7 cellular contexts compared by ENCODE assay signal in the genomic region with DNA sequence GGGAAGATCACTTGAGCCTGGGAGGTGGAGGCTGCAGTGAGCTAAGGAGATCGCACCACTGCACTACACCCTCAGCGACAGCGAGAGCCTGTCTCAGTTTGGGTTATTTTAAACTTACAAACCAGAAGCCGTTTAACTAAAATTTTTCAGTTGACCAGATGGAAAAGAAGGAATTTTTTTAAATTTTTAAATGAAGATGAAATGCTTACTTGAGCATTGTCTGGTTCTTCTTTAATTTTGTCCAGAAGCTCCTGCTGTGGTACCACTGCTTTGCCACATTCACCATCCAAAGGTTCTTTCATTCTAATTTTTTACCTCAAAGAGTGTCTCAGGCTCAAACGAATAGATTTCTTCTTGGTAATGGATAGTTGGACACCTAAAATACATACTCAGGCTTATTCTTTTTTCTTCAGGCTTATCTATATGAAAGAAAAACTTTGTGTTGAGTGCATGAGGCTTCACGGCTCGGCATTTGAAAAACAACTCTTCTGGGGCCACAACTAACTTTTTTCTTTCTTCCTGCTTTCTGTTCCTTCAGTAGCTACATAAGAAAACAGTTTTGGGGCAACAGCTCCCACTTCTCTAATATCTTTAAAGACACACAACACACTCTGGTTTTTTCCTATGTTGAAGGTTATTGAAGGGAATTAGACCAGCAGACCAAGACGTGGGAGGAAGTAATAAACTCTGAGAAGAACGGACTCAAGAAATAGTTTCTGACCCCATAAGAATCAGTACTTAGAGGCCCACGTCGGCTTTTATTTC. TPM values are rescaled to one million over a fixed set of nuclear protein-coding genes. Genes with fewer than 3 reads are reported as not detected.
DNase-seq lines count a peak whose midpoint lies in the region; ATAC-seq, FAIRE-seq and TF ChIP-seq lines count a peak whose summit lies in the region.

No MANE protein-coding gene starts in this region.

- H3K36me3 Mint-ChIP-seq in T-cell: peaks cover 29% of the 10 kb centered on the region

- no peak for FAIRE-seq in RCC 7860 (lab: Jason Lieb, UNC)

- H3K9me3 Mint-ChIP-seq in T-cell: peaks cover 0 to 10% (median 4%) of the 10 kb centered on the region in 3 donors

- peak overlapping the region; percentile 80 for H2AFZ ChIP-seq in HCT116 (ENCODE audit: low read depth, low read length, poor library complexity, severe bottlenecking)

- peaks cover 44 to 49% (median 49%) of the 10 kb centered on the region in 3 donors for H3K4me1 Mint-ChIP-seq in T-cell

- no peak for DNase-seq in HCT116 (ENCODE audit: low read depth, low spot score)
- DNase-seq in T-cell: no peak
- no peak for DNase-seq in fibroblast of villous mesenchyme (ENCODE audit: low read depth)
- DNase-seq in psoas muscle: no peak
- no peak for DNase-seq in RCC 7860 (ENCODE audit: low spot score)

- POLR2A ChIA-PET in HCT116 (lab: Charles Lee): no interaction called here
- POLR2A ChIA-PET in T-cell (lab: Charles Lee): interaction anchor here in 1 of 2 donors (0.6 kb wide), 1 partner anchor 597 kb away, joined by 3 read pairs; no protein-coding TSS in a partner anchor

- intact Hi-C loops in HCT116 (cut with micrococcal nuclease): no loop called here
- intact Hi-C loops in psoas muscle (cut with DNase I): loop anchor here in 1 of 2 donors (5.0 kb wide), 1 partner anchor 237 kb away; a partner anchor contains a TSS

- ATAC-seq in HCT116 (no peak), T-cell (replicated peaks in 1 of 4) (no peak), psoas muscle (no peak), GM18861 (IDR thresholded peaks at IDR 0.05; ENCODE audit: unreplicated experiment) (no peak), HG03442 (IDR thresholded peaks at IDR 0.05; ENCODE audit: unreplicated experiment) (no peak)

- H3K4me3 Mint-ChIP-seq in T-cell: peak overlapping the region; percentile 90 to 97 (median 96)

- H3K27ac Mint-ChIP-seq in T-cell: peak overlapping the region; percentile 98 to 99

- peak overlapping the region; percentile 86 for H3K4me2 ChIP-seq in HCT116 (ENCODE audit: low read length)

- CTCF ChIA-PET in HCT116 (lab: Charles Lee): interaction anchor here (1.6 kb wide), 1 partner anchor 178 kb away, joined by 4 read pairs; no protein-coding TSS in a partner anchor
- CTCF ChIA-PET in T-cell (lab: Charles Lee): interaction anchor here in 1 of 2 donors (0.6 kb wide), 1 partner anchor 110 kb away, joined by 3 read pairs; no protein-coding TSS in a partner anchor

- TF ChIP-seq CTCF in HCT116 (IDR thresholded peaks at IDR 0.05 in 2 of 3, conservative IDR thresholded peaks at IDR 0.05 in 1 of 3; ENCODE audit: borderline replicate concordance in 1 of 3, insufficient read depth in 1 of 3, low read depth in 2 of 3, low read length in 2 of 3) (no peak), fibroblast of villous mesenchyme (IDR thresholded peaks at IDR 0.05; ENCODE audit: insufficient read depth, low read depth, low read length) (no peak), psoas muscle (IDR thresholded peaks at IDR 0.05) (no peak)

- H3K9me2 ChIP-seq in HCT116 (ENCODE audit: insufficient read depth): no peaks in the 10 kb centered on the region

- TF ChIP-seq POLR2A in HCT116 (IDR thresholded peaks at IDR 0.05; ENCODE audit: borderline replicate concordance, extremely low read depth, insufficient read depth, insufficient read length): no peak

- H3K79me2 ChIP-seq in HCT116 (ENCODE audit: insufficient read depth, low read length): peaks cover 3% of the 10 kb centered on the region

- no TSS peak for BruUV-seq in HCT116 (replicated peaks; lab: Mats Ljungman, UMichigan)

- no peaks in the 10 kb centered on the region for H3K36me3 ChIP-seq in HCT116 (ENCODE audit: control insufficient read depth in 1 of 2, insufficient read depth in 2 of 2, low read length in 2 of 2)
- peaks cover 2 to 19% of the 10 kb centered on the region in 2 donors for H3K36me3 ChIP-seq in psoas muscle (ENCODE audit: insufficient read depth in 1 of 2, low read depth in 1 of 2)

- no peaks in the 10 kb centered on the region for H4K20me1 ChIP-seq in HCT116 (ENCODE audit: insufficient read depth)

- H3K4me3 ChIP-seq in HCT116 (replicated peaks in 1 of 2; ENCODE audit: low read depth in 1 of 2, low read length in 2 of 2): peak overlapping the region; percentile 78 to 79
- peak overlapping the region; percentile 89 for H3K4me3 ChIP-seq in fibroblast of villous mesenchyme (ENCODE audit: low read depth, low read length)
- peak overlapping the region; percentile 91 for H3K4me3 ChIP-seq in psoas muscle

- RAD21 ChIA-PET in HCT116 (lab: Charles Lee; ENCODE audit: low non-redundant PET in 1 of 2, low total read pairs in 2 of 2, uncharacterized antibody in 2 of 2, unreplicated experiment in 2 of 2): no interaction called here

- peak overlapping the region; percentile 86 for H3K27ac ChIP-seq in HCT116 (ENCODE audit: low read depth, low read length)
- H3K27ac ChIP-seq in psoas muscle: peak overlapping the region; percentile 89

- WGBS in psoas muscle, 3 donors: 42 to 46% (median 44%) methylated on average over 11 of the region's 11 CpGs

- H3K27me3 Mint-ChIP-seq in T-cell: no peaks in the 10 kb centered on the region

- H3K9me3 ChIP-seq in HCT116 (ENCODE audit: control insufficient read depth in 1 of 2, insufficient read depth in 1 of 2, low read depth in 1 of 2, low read length in 2 of 2): peaks cover 0 to 3% of the 10 kb centered on the region in 2 experiments; a peak in 1 of 4 replicates
- H3K9me3 ChIP-seq in psoas muscle: peaks cover 7% of the 10 kb centered on the region

- peaks cover 3 to 17% of the 10 kb centered on the region in 2 experiments; a peak in 3 of 4 replicates for H3K4me1 ChIP-seq in HCT116 (ENCODE audit: control insufficient read depth in 1 of 2, insufficient read depth in 2 of 2, low read length in 2 of 2)
- H3K4me1 ChIP-seq in psoas muscle: peaks cover 8% of the 10 kb centered on the region

- peak overlapping the region; percentile 79 for H3K9ac ChIP-seq in HCT116 (ENCODE audit: low read length)

- no peaks in the 10 kb centered on the region for H3K27me3 ChIP-seq in HCT116 (ENCODE audit: insufficient read depth, low read length)
- no peaks in the 10 kb centered on the region for H3K27me3 ChIP-seq in psoas muscle (ENCODE audit: insufficient read depth in 3 of 3, low read length in 2 of 3)

- no peak for TF ChIP-seq RAD21 in HCT116 (IDR thresholded peaks at IDR 0.05; ENCODE audit: low read depth)

TF ChIP-seq in HCT116, 20 proteins besides CTCF, POLR2A, EP300 and RAD21:
- TF ChIP-seq, protein P1, sequence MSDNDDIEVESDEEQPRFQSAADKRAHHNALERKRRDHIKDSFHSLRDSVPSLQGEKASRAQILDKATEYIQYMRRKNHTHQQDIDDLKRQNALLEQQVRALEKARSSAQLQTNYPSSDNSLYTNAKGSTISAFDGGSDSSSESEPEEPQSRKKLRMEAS (IDR thresholded peaks at IDR 0.05): no peak
- TF ChIP-seq JUND (IDR thresholded peaks at IDR 0.05): no peak
- TF ChIP-seq ELF1 (IDR thresholded peaks at IDR 0.05; ENCODE audit: borderline replicate concordance, low read depth): no peak
- TF ChIP-seq ZFX (IDR thresholded peaks at IDR 0.05): no peak
- TF ChIP-seq EZH2 (IDR thresholded peaks at IDR 0.05): no peak
- no peak for TF ChIP-seq EGR1 (IDR thresholded peaks at IDR 0.05; ENCODE audit: low read depth)
- no peak for TF ChIP-seq CEBPB (IDR thresholded peaks at IDR 0.05; ENCODE audit: low read depth)
- TF ChIP-seq YY1 (IDR thresholded peaks at IDR 0.05; ENCODE audit: extremely low read depth, insufficient replicate concordance, low read depth, low read length): no peak

RNA-seq across cellular contexts. Expression of a gene that starts 1.2 kb away (rescaled TPM):
- total RNA-seq in HCT116 (2021; ENCODE audit: unreplicated experiment) (14.4 TPM), T-cell (10 to 100 TPM; 28.9 to 36.1 (median 33.9) TPM), fibroblast of villous mesenchyme (24.8 and 30.2 TPM in 2 replicates), psoas muscle (1 to 10 TPM; 5.1 to 8.5 (median 7.4) TPM)
- polyA plus RNA-seq in HCT116 (2012): 2.8 and 4.1 TPM in 2 replicates
- 1 to 10 TPM; 3.4 to 8.1 (median 4.4) TPM for polyA plus RNA-seq in psoas muscle

RNA-seq across cellular contexts. Expression of a gene that starts 45.4 kb away (rescaled TPM):
- total RNA-seq in HCT116 (2021; ENCODE audit: unreplicated experiment) (14.6 TPM), T-cell (10 to 100 TPM; 12.4 to 51.6 (median 41.8) TPM), fibroblast of villous mesenchyme (15.8 and 21.6 TPM in 2 replicates), psoas muscle (1 to 10 TPM; 3.0 to 7.1 (median 4.3) TPM)
- 25.2 and 25.7 TPM in 2 replicates for polyA plus RNA-seq in HCT116 (2012)
- 10 to 100 TPM in 1 of 3 donors, 1 to 10 TPM in 2; 5.7 to 13.2 (median 8.5) TPM for polyA plus RNA-seq in psoas muscle

RNA-seq across cellular contexts. Expression of a gene that starts 48.7 kb away (rescaled TPM):
- total RNA-seq in HCT116 (2021; ENCODE audit: unreplicated experiment) (37.6 TPM), T-cell (10 to 100 TPM; 13.7 to 26.5 (median 17.6) TPM), fibroblast of villous mesenchyme (11.6 and 30.2 TPM in 2 replicates), psoas muscle (1 to 10 TPM; 3.0 to 5.2 (median 3.3) TPM)
- polyA plus RNA-seq in HCT116 (2012): 5.9 and 8.3 TPM in 2 replicates
- 1 to 10 TPM in 2 of 3 donors, under 1 TPM in 1; 0.90 to 4.3 (median 1.5) TPM for polyA plus RNA-seq in psoas muscle
